14 cellular contexts compared by ENCODE assay signal in genomic region chr6:42932412-42932811, GRCh38. TPM values are rescaled to one million over a fixed set of nuclear protein-coding genes. Genes with fewer than 3 reads are reported as not detected.
DNase-seq lines count a peak whose midpoint lies in the region; ATAC-seq and TF ChIP-seq lines count a peak whose summit lies in the region.
"Had no signal": no experiment of that assay in that cellular context is flagged by ENCODE, and none has a peak within 500 bp of the region (broad histone marks: within the 10 kb centered on the region; RNA-seq: fewer than 3 reads in every experiment).

No MANE protein-coding gene starts in this region.

- H3K4me1 ChIP-seq in stomach smooth muscle (ENCODE audit: control insufficient read depth, insufficient read depth, low read length): peaks cover 31% of the 10 kb centered on the region

- ATAC-seq in WTC11 (no peak), HG02840 (IDR thresholded peaks at IDR 0.05; ENCODE audit: low FRiP score, unreplicated experiment) (no peak)

- H3K4me1 Mint-ChIP-seq in activated naive CD4-positive, alpha-beta T cell treated with anti-CD3 and anti-CD28 coated beads, Interleukin-2, amount 10 ng/mL, durations not matched to agents 7 days and 5 days: peaks cover 41% of the 10 kb centered on the region
- H3K4me1 Mint-ChIP-seq in WTC11 (peaks cover 34% of the 10 kb centered on the region), immature natural killer cell (peaks cover 54 to 69% of the 10 kb centered on the region in 2 donors)

- H3K9me3 ChIP-seq in stomach smooth muscle (ENCODE audit: control insufficient read depth in 2 of 2, low read length in 2 of 2): no peaks in the 10 kb centered on the region
- H3K9me3 ChIP-seq: ascending aorta had no signal

- CTCF ChIA-PET in activated naive CD4-positive, alpha-beta T cell treated with anti-CD3 and anti-CD28 coated beads, Interleukin-2, amount 10 ng/mL, durations not matched to agents 7 days and 5 days (lab: Charles Lee): interaction anchor here (0.7 kb wide), 1 partner anchor 589 kb away, joined by 3 read pairs; no protein-coding TSS in a partner anchor
- CTCF ChIA-PET in WTC11 (lab: Charles Lee): interaction anchor here (0.5 to 1.4 kb wide), 3 partner anchors 21 to 296 kb away, joined by 3 to 5 read pairs (median 3); partner anchors contain the start of gene DNPH1

- no peak for TF ChIP-seq CTCF in WTC11 (IDR thresholded peaks at IDR 0.05)

- peak overlapping the region; percentile 55 for H3K4me3 Mint-ChIP-seq in activated naive CD4-positive, alpha-beta T cell treated with anti-CD3 and anti-CD28 coated beads, Interleukin-2, amount 10 ng/mL, durations not matched to agents 7 days and 5 days
- no peak overlapping the region for H3K4me3 Mint-ChIP-seq in WTC11
- peak overlapping the region in 4 of 5 donors; percentile 1 to 43 (median 20) for H3K4me3 Mint-ChIP-seq in immature natural killer cell

- H3K9me3 Mint-ChIP-seq in activated naive CD4-positive, alpha-beta T cell treated with anti-CD3 and anti-CD28 coated beads, Interleukin-2, amount 10 ng/mL, durations not matched to agents 7 days and 5 days: no peaks in the 10 kb centered on the region
- H3K9me3 Mint-ChIP-seq in WTC11 (no peaks in the 10 kb centered on the region), immature natural killer cell (no peaks in the 10 kb centered on the region)

- H3K27me3 Mint-ChIP-seq in activated naive CD4-positive, alpha-beta T cell treated with anti-CD3 and anti-CD28 coated beads, Interleukin-2, amount 10 ng/mL, durations not matched to agents 7 days and 5 days: no peaks in the 10 kb centered on the region
- H3K27me3 Mint-ChIP-seq in WTC11 (ENCODE audit: low read depth): no peaks in the 10 kb centered on the region
- peaks cover 3 to 17% (median 13%) of the 10 kb centered on the region in 3 donors for H3K27me3 Mint-ChIP-seq in immature natural killer cell (ENCODE audit: low read depth in 3 of 3)

- H3K27ac ChIP-seq in stomach smooth muscle (ENCODE audit: low read length): no peak overlapping the region

- no peaks in the 10 kb centered on the region for H3K27me3 ChIP-seq in stomach smooth muscle (ENCODE audit: control insufficient read depth in 1 of 2, insufficient read depth in 2 of 2, low read length in 2 of 2)
- H3K27me3 ChIP-seq: ascending aorta had no signal

- DNase-seq in activated naive CD4-positive, alpha-beta T cell treated with anti-CD3 and anti-CD28 coated beads, Interleukin-2, amount 10 ng/mL, durations not matched to agents 7 days and 5 days: no peak
- no peak for DNase-seq in activated naive CD4-positive, alpha-beta T cell (lab: John Stamatoyannopoulos, UW)
- DNase-seq in WTC11 (ENCODE audit: low spot score): no peak
- no peak for DNase-seq in immature natural killer cell
- DNase-seq in NCI-H748 (lab: John Stamatoyannopoulos, UW; ENCODE audit: unreplicated experiment): no peak
- DNase-seq in C1 segment of cervical spinal cord (lab: John Stamatoyannopoulos, UW): no peak
- DNase-seq: NCI-H2081 treated with DMSO at 0.1 percent for 48 hours; occipital lobe; stimulated activated CD8-positive, alpha-beta memory T cell treated with anti-CD3 and anti-CD28 coated beads, Interleukin-4, amount 100 ng/mL, for 48 hours had no signal

- peak overlapping the region; percentile 10 to 42 for H3K9ac ChIP-seq in stomach smooth muscle (ENCODE audit: low read length in 2 of 2)

- H3K4me3 ChIP-seq in stomach smooth muscle (ENCODE audit: low read length in 2 of 2): no peak overlapping the region
- H3K4me3 ChIP-seq: ascending aorta had no signal

- H3K36me3 ChIP-seq in stomach smooth muscle (ENCODE audit: control insufficient read depth in 2 of 2, insufficient read depth in 2 of 2, low read length in 2 of 2): peaks cover 17 to 25% of the 10 kb centered on the region in 2 donors

- H3K36me3 Mint-ChIP-seq in activated naive CD4-positive, alpha-beta T cell treated with anti-CD3 and anti-CD28 coated beads, Interleukin-2, amount 10 ng/mL, durations not matched to agents 7 days and 5 days: peaks cover 57% of the 10 kb centered on the region
- H3K36me3 Mint-ChIP-seq in WTC11 (peaks cover 39% of the 10 kb centered on the region), immature natural killer cell (peaks cover 7 to 11% (median 9%) of the 10 kb centered on the region in 3 donors)

- H3K27ac Mint-ChIP-seq in activated naive CD4-positive, alpha-beta T cell treated with anti-CD3 and anti-CD28 coated beads, Interleukin-2, amount 10 ng/mL, durations not matched to agents 7 days and 5 days: no peak overlapping the region
- peak overlapping the region; percentile 11 for H3K27ac Mint-ChIP-seq in WTC11
- peak overlapping the region; percentile 76 to 99 (median 90) for H3K27ac Mint-ChIP-seq in immature natural killer cell

- POLR2A ChIA-PET in WTC11 (lab: Charles Lee): no interaction called here

TF ChIP-seq in WTC11, 78 proteins besides CTCF, POLR2A, EP300 and RAD21:
- TF ChIP-seq NFYB (CRISPR knock-in tag; conservative IDR thresholded peaks at IDR 0.05; ENCODE audit: low read depth): no peak
- TF ChIP-seq HMGXB4 (CRISPR knock-in tag; IDR thresholded peaks at IDR 0.05): no peak
- no peak for TF ChIP-seq ELF4 (CRISPR knock-in tag; IDR thresholded peaks at IDR 0.05; ENCODE audit: low read depth)
- TF ChIP-seq ZBTB43 (CRISPR knock-in tag; IDR thresholded peaks at IDR 0.05): no peak
- TF ChIP-seq IRF1 (CRISPR knock-in tag; IDR thresholded peaks at IDR 0.05): no peak
- no peak for TF ChIP-seq SMAD3 (CRISPR knock-in tag; IDR thresholded peaks at IDR 0.05; ENCODE audit: borderline replicate concordance)
- no peak for TF ChIP-seq USF1 (CRISPR knock-in tag; IDR thresholded peaks at IDR 0.05)
- TF ChIP-seq GRHL2 (CRISPR knock-in tag; IDR thresholded peaks at IDR 0.05; ENCODE audit: insufficient replicate concordance, severe bottlenecking): no peak
- no peak for TF ChIP-seq MLX (CRISPR knock-in tag; IDR thresholded peaks at IDR 0.05)

RNA-seq across cellular contexts. Expression of gene CNPY3, which starts 3.1 kb away (rescaled TPM):
- total RNA-seq in WTC11 (2021): 67.0 to 88.7 TPM (median 86.5 TPM) in 3 replicates
- polyA plus RNA-seq in immature natural killer cell: 100 to 1,000 TPM in 2 of 3 donors, 10 to 100 TPM in 1; 92.9 to 129 (median 119) TPM

RNA-seq across cellular contexts. Expression of gene PTCRA, which starts 16.6 kb away (rescaled TPM):
- total RNA-seq in WTC11 (2021): not detected in 3 replicates
- 1 to 10 TPM in 1 of 3 donors, under 1 TPM in 1, not detected in 1; 0.62 to 3.1 TPM for polyA plus RNA-seq in immature natural killer cell
- total RNA-seq: ascending aorta, G401, glomerular endothelial cell, occipital lobe had no signal

RNA-seq across cellular contexts. Expression of gene GNMT, which starts 28.1 kb away (rescaled TPM):
- total RNA-seq in WTC11 (2021): 1.6 to 2.7 TPM (median 2.0 TPM) in 3 replicates
- polyA plus RNA-seq in immature natural killer cell: under 1 TPM in 1 of 3 donors, not detected in 2; 0.55 TPM
- total RNA-seq: ascending aorta, glomerular endothelial cell, occipital lobe had no signal

RNA-seq across cellular contexts. Expression of gene PEX6, which starts 46.6 kb away (rescaled TPM):
- total RNA-seq in WTC11 (2021): 8.2 to 12.6 TPM (median 11.7 TPM) in 3 replicates
- polyA plus RNA-seq in immature natural killer cell: 10 to 100 TPM; 12.2 to 18.1 (median 16.4) TPM

RNA-seq across cellular contexts. Expression of gene PPP2R5D, which starts 52.0 kb away (rescaled TPM):
- 47.5 to 52.7 TPM (median 49.0 TPM) in 3 replicates for total RNA-seq in WTC11 (2021)
- 10 to 100 TPM; 17.1 to 29.9 (median 17.7) TPM for polyA plus RNA-seq in immature natural killer cell
